Comparison of ENCODE assay signal across 8 cellular contexts in the genomic region with DNA sequence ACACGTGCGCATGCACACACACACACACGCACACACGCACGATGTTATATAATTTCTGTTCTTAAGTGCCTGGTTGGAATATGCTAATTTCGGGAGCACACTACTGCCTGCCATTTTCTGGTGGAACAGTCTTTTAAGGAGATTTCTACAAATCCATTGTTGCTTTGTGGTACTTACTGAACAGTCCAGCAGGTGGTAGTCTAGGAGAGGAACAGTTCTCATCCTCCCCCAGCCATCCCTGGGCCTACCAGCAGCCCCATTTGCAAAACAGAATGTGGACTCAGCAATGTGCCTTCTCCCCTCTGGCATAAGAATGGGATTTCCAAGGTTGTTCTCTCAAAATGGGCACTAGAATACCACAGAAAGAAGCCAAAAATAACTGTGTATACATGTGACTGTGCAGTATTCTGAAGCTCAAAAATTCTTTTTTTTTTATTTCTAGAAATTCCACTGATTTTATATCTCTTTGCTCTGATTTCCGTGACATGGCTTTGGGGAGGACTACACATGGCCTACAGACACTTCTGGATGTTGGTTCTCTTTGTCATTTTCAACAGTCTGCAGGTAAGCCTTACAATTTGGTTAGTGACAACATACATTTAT.
A peak's percentile ranks its signal among the peaks of the same experiment; 100 is the strongest.
DNase-seq lines count a peak whose midpoint lies in the region; ATAC-seq and TF ChIP-seq lines count a peak whose summit lies in the region.

No MANE protein-coding gene starts in this region.

- H3K27ac Mint-ChIP-seq in endothelial cell (ENCODE audit: unreplicated experiment): no peak overlapping the region
- H3K27ac Mint-ChIP-seq in mesothelial cell of epicardium: no peak overlapping the region
- no peak overlapping the region for H3K27ac Mint-ChIP-seq in stimulated activated memory B cell treated with anti-CD40 and anti-IgM and Interleukin-4, amounts not matched to agents 10 μg/mL and 1 μg/mL and 100 μg/mL, for 72 hours

- H3K36me3 Mint-ChIP-seq in endothelial cell (ENCODE audit: low read depth, unreplicated experiment) (no peaks in the 10 kb centered on the region), mesothelial cell of epicardium (peaks cover 13% of the 10 kb centered on the region)
- no peaks in the 10 kb centered on the region for H3K36me3 Mint-ChIP-seq in stimulated activated memory B cell treated with anti-CD40 and anti-IgM and Interleukin-4, amounts not matched to agents 10 μg/mL and 1 μg/mL and 100 μg/mL, for 72 hours

- DNase-seq in COR-L47 (lab: John Stamatoyannopoulos, UW) (peak; percentile 67), NCI-H524 treated with DMSO at 0.1 percent for 48 hours (lab: John Stamatoyannopoulos, UW) (peak; percentile 23), endothelial cell (ENCODE audit: low spot score) (peak; percentile 65), mesothelial cell of epicardium (ENCODE audit: low spot score in 2 of 2, unreplicated experiment in 2 of 2) (peak; percentile 35 to 60)
- peak; percentile 46 to 53 for DNase-seq in activated CD4-positive, alpha-beta T cell treated with anti-CD3 and anti-CD28 coated beads, Interleukin-2, amount 50 U/mL, for 48 hours

- TF ChIP-seq CTCF in endothelial cell (IDR thresholded peaks at IDR 0.05; ENCODE audit: unreplicated experiment): peak; percentile 64
- peak; percentile 62 for TF ChIP-seq CTCF in mesothelial cell of epicardium (IDR thresholded peaks at IDR 0.05; ENCODE audit: unreplicated experiment)

- H3K9me3 Mint-ChIP-seq in endothelial cell (ENCODE audit: unreplicated experiment): no peaks in the 10 kb centered on the region
- H3K9me3 Mint-ChIP-seq in mesothelial cell of epicardium: peaks cover 11% of the 10 kb centered on the region
- no peaks in the 10 kb centered on the region for H3K9me3 Mint-ChIP-seq in stimulated activated memory B cell treated with anti-CD40 and anti-IgM and Interleukin-4, amounts not matched to agents 10 μg/mL and 1 μg/mL and 100 μg/mL, for 72 hours

- H3K4me3 Mint-ChIP-seq in endothelial cell (ENCODE audit: unreplicated experiment) (no peak overlapping the region), mesothelial cell of epicardium (no peak overlapping the region)
- no peak overlapping the region for H3K4me3 Mint-ChIP-seq in stimulated activated memory B cell treated with anti-CD40 and anti-IgM and Interleukin-4, amounts not matched to agents 10 μg/mL and 1 μg/mL and 100 μg/mL, for 72 hours

- H3K27me3 Mint-ChIP-seq in endothelial cell (ENCODE audit: unreplicated experiment) (peaks cover 3% of the 10 kb centered on the region), mesothelial cell of epicardium (ENCODE audit: low read depth) (no peaks in the 10 kb centered on the region)
- H3K27me3 Mint-ChIP-seq in stimulated activated memory B cell treated with anti-CD40 and anti-IgM and Interleukin-4, amounts not matched to agents 10 μg/mL and 1 μg/mL and 100 μg/mL, for 72 hours: peaks cover 27% of the 10 kb centered on the region

- ATAC-seq in GM19351 (IDR thresholded peaks at IDR 0.05; ENCODE audit: unreplicated experiment) (peak; percentile 99), HG03354 (IDR thresholded peaks at IDR 0.05; ENCODE audit: poor library complexity, severe bottlenecking, unreplicated experiment) (peak; percentile 98)
- peak; percentile 85 for ATAC-seq in stimulated activated memory B cell treated with anti-CD40 and anti-IgM and Interleukin-4, amounts not matched to agents 10 μg/mL and 1 μg/mL and 100 μg/mL, for 72 hours

- H3K4me1 Mint-ChIP-seq in endothelial cell (ENCODE audit: unreplicated experiment): peaks cover 6% of the 10 kb centered on the region
- H3K4me1 Mint-ChIP-seq in mesothelial cell of epicardium: peaks cover 6% of the 10 kb centered on the region
- no peaks in the 10 kb centered on the region for H3K4me1 Mint-ChIP-seq in stimulated activated memory B cell treated with anti-CD40 and anti-IgM and Interleukin-4, amounts not matched to agents 10 μg/mL and 1 μg/mL and 100 μg/mL, for 72 hours

Comparison
In these comparisons a context has a peak if more than half of its experiments do, and no peak if none do; other contexts are left out.
1. Peak in every context shown above with its lines: DNase-seq and ATAC-seq.